1 cellular context compared by ENCODE assay signal in genomic region chr20:59032023-59032712, GRCh38.
TF ChIP-seq lines count a peak whose summit lies in the region.

ATP5F1E (minus strand) TSS chr20:59032335; CDS start chr20:59032251, 84 bp downstream.

TF ChIP-seq in HepG2, 621 proteins besides CTCF, POLR2A, EP300 and RAD21 (continued from another document and continues in another):
- TF ChIP-seq, protein P1, sequence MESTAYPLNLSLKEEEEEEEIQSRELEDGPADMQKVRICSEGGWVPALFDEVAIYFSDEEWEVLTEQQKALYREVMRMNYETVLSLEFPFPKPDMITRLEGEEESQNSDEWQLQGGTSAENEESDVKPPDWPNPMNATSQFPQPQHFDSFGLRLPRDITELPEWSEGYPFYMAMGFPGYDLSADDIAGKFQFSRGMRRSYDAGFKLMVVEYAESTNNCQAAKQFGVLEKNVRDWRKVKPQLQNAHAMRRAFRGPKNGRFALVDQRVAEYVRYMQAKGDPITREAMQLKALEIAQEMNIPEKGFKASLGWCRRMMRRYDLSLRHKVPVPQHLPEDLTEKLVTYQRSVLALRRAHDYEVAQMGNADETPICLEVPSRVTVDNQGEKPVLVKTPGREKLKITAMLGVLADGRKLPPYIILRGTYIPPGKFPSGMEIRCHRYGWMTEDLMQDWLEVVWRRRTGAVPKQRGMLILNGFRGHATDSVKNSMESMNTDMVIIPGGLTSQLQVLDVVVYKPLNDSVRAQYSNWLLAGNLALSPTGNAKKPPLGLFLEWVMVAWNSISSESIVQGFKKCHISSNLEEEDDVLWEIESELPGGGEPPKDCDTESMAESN (CRISPR knock-in tag; conservative IDR thresholded peaks at IDR 0.05), result peak; percentile 95
- TF ChIP-seq ZNF552 (CRISPR knock-in tag; IDR thresholded peaks at IDR 0.05; ENCODE audit: borderline replicate concordance) (peak; percentile 97), ELF3 (CRISPR knock-in tag; IDR thresholded peaks at IDR 0.05) (peak; percentile 91), ZNF615 (CRISPR knock-in tag; IDR thresholded peaks at IDR 0.05; ENCODE audit: borderline replicate concordance) (no peak), PITX1 (CRISPR knock-in tag; IDR thresholded peaks at IDR 0.05) (peak; percentile 67; the same call in 1 of the 2 replicates), ZNF788 (CRISPR knock-in tag; IDR thresholded peaks at IDR 0.05; ENCODE audit: borderline replicate concordance) (peak; percentile 49), CERS6 (CRISPR knock-in tag; IDR thresholded peaks at IDR 0.05) (peak; percentile 52; the same call in 1 of the 2 replicates), NBN (conservative IDR thresholded peaks at IDR 0.05) (no peak), NONO (IDR thresholded peaks at IDR 0.05) (no peak), NONO (CRISPR knock-in tag; conservative IDR thresholded peaks at IDR 0.05) (peak; percentile 95), ZBTB7B (CRISPR knock-in tag; IDR thresholded peaks at IDR 0.05) (peak; percentile 82; the same call in 1 of the 2 replicates), ZFYVE20 (CRISPR knock-in tag; IDR thresholded peaks at IDR 0.05; ENCODE audit: borderline replicate concordance, low read depth) (peak; percentile 98), ZNF570 (CRISPR knock-in tag; IDR thresholded peaks at IDR 0.05; ENCODE audit: borderline replicate concordance) (peak; percentile 92; the same call in 1 of the 2 replicates), ZNF382 (CRISPR knock-in tag; IDR thresholded peaks at IDR 0.05; ENCODE audit: borderline replicate concordance) (no peak), GPN1 (CRISPR knock-in tag; IDR thresholded peaks at IDR 0.05; ENCODE audit: borderline replicate concordance) (peak; percentile 86; the same call in 1 of the 2 replicates), ZNF414 (CRISPR knock-in tag; IDR thresholded peaks at IDR 0.05) (peak; percentile 48; the same call in 1 of the 2 replicates), ZNF567 (CRISPR knock-in tag; IDR thresholded peaks at IDR 0.05; ENCODE audit: borderline replicate concordance) (peak; percentile 95; the same call in 1 of the 2 replicates), PHF20 (CRISPR knock-in tag; IDR thresholded peaks at IDR 0.05) (peak; percentile 78), ZFP82 (CRISPR knock-in tag; IDR thresholded peaks at IDR 0.05; ENCODE audit: borderline replicate concordance) (peak; percentile 99), ZNF672 (CRISPR knock-in tag; IDR thresholded peaks at IDR 0.05) (peak; percentile 87; the same call in 1 of the 2 replicates), ARNT (IDR thresholded peaks at IDR 0.05) (no peak), ZFP90 (CRISPR knock-in tag; IDR thresholded peaks at IDR 0.05; ENCODE audit: borderline replicate concordance) (peak; percentile 86; the same call in 1 of the 2 replicates), ELF1 (CRISPR knock-in tag; IDR thresholded peaks at IDR 0.05) (peak; percentile 80), ZNF709 (CRISPR knock-in tag; IDR thresholded peaks at IDR 0.05) (peak; percentile 96), NR2F1 (CRISPR knock-in tag; IDR thresholded peaks at IDR 0.05) (peak; percentile 47 to 50; a peak in 2 of 4 replicates), ZNF432 (CRISPR knock-in tag; IDR thresholded peaks at IDR 0.05; ENCODE audit: borderline replicate concordance) (0 out of 2 replicates have a peak, but pooled peaks have one; percentile 14), BORCS8-MEF2B (CRISPR knock-in tag; IDR thresholded peaks at IDR 0.05) (peak; percentile 92), NCOA5 (CRISPR knock-in tag; IDR thresholded peaks at IDR 0.05) (0 out of 2 replicates have a peak, but pooled peaks have one; percentile 65), AHDC1 (CRISPR knock-in tag; IDR thresholded peaks at IDR 0.05; ENCODE audit: borderline replicate concordance) (peak; percentile 67), FOXP4 (CRISPR knock-in tag; IDR thresholded peaks at IDR 0.05) (no peak; the same call in 1 of the 2 replicates), CBFB (CRISPR knock-in tag; IDR thresholded peaks at IDR 0.05) (peak; percentile 66; the same call in 1 of the 2 replicates), ZNF318 (CRISPR knock-in tag; IDR thresholded peaks at IDR 0.05) (no peak; the same call in none of the 2 replicates)
- TF ChIP-seq, protein P2, sequence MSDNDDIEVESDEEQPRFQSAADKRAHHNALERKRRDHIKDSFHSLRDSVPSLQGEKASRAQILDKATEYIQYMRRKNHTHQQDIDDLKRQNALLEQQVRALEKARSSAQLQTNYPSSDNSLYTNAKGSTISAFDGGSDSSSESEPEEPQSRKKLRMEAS (IDR thresholded peaks at IDR 0.05), result peak; percentile 99
- TF ChIP-seq, protein P3, sequence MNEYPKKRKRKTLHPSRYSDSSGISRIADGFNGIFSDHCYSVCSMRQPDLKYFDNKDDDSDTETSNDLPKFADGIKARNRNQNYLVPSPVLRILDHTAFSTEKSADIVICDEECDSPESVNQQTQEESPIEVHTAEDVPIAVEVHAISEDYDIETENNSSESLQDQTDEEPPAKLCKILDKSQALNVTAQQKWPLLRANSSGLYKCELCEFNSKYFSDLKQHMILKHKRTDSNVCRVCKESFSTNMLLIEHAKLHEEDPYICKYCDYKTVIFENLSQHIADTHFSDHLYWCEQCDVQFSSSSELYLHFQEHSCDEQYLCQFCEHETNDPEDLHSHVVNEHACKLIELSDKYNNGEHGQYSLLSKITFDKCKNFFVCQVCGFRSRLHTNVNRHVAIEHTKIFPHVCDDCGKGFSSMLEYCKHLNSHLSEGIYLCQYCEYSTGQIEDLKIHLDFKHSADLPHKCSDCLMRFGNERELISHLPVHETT (CRISPR knock-in tag; conservative IDR thresholded peaks at IDR 0.05), result peak; percentile 78
